ENCODE assay signal across 1 cellular context in the genomic region with DNA sequence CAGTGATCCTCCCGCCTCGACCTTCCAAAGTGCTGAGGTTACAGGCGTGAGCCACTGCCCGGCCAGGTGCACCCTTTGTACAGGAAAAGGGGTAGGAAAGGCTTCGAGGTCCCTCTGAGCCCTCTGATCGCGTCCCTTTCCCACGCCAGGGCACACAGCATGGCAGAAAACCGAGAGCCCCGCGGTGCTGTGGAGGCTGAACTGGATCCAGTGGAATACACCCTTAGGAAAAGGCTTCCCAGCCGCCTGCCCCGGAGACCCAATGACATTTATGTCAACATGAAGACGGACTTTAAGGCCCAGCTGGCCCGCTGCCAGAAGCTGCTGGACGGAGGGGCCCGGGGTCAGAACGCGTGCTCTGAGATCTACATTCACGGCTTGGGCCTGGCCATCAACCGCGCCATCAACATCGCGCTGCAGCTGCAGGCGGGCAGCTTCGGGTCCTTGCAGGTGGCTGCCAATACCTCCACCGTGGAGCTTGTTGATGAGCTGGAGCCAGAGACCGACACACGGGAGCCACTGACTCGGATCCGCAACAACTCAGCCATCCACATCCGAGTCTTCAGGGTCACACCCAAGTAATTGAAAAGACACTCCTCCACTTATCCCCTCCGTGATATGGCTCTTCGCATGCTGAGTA.
TF ChIP-seq lines count a peak whose summit lies in the region.

No MANE protein-coding gene starts in this region.

TF ChIP-seq in HepG2, 621 proteins besides CTCF, POLR2A, EP300 and RAD21 (continued from another document and continues in another):
- TF ChIP-seq CREB3 (CRISPR knock-in tag; IDR thresholded peaks at IDR 0.05), result peak; percentile 65; the same call in 1 of the 2 replicates
- TF ChIP-seq ZNF7 (CRISPR knock-in tag; IDR thresholded peaks at IDR 0.05), result no peak
- no peak for TF ChIP-seq ZNF17 (CRISPR knock-in tag; IDR thresholded peaks at IDR 0.05)
- TF ChIP-seq, protein P1, sequence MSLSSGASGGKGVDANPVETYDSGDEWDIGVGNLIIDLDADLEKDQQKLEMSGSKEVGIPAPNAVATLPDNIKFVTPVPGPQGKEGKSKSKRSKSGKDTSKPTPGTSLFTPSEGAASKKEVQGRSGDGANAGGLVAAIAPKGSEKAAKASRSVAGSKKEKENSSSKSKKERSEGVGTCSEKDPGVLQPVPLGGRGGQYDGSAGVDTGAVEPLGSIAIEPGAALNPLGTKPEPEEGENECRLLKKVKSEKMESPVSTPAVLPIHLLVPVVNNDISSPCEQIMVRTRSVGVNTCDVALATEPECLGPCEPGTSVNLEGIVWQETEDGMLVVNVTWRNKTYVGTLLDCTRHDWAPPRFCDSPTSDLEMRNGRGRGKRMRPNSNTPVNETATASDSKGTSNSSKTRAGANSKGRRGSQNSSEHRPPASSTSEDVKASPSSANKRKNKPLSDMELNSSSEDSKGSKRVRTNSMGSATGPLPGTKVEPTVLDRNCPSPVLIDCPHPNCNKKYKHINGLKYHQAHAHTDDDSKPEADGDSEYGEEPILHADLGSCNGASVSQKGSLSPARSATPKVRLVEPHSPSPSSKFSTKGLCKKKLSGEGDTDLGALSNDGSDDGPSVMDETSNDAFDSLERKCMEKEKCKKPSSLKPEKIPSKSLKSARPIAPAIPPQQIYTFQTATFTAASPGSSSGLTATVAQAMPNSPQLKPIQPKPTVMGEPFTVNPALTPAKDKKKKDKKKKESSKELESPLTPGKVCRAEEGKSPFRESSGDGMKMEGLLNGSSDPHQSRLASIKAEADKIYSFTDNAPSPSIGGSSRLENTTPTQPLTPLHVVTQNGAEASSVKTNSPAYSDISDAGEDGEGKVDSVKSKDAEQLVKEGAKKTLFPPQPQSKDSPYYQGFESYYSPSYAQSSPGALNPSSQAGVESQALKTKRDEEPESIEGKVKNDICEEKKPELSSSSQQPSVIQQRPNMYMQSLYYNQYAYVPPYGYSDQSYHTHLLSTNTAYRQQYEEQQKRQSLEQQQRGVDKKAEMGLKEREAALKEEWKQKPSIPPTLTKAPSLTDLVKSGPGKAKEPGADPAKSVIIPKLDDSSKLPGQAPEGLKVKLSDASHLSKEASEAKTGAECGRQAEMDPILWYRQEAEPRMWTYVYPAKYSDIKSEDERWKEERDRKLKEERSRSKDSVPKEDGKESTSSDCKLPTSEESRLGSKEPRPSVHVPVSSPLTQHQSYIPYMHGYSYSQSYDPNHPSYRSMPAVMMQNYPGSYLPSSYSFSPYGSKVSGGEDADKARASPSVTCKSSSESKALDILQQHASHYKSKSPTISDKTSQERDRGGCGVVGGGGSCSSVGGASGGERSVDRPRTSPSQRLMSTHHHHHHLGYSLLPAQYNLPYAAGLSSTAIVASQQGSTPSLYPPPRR (CRISPR knock-in tag; IDR thresholded peaks at IDR 0.05; ENCODE audit: borderline replicate concordance), result no peak
- no peak for TF ChIP-seq ZNF704 (CRISPR knock-in tag; IDR thresholded peaks at IDR 0.05; ENCODE audit: borderline replicate concordance)
- TF ChIP-seq ZNF121 (CRISPR knock-in tag; IDR thresholded peaks at IDR 0.05), result peak; percentile 86
- TF ChIP-seq SRSF9 (IDR thresholded peaks at IDR 0.05; ENCODE audit: borderline replicate concordance, insufficient read depth, low read depth, low read length, poor library complexity, severe bottlenecking), result no peak
- TF ChIP-seq ZFX (CRISPR knock-in tag; IDR thresholded peaks at IDR 0.05; ENCODE audit: low read depth), result peak; percentile 68; the same call in 1 of the 2 replicates
- peak; percentile 37; the same call in 1 of the 2 replicates for TF ChIP-seq ZMYM3 (CRISPR knock-in tag; IDR thresholded peaks at IDR 0.05)
- 0 out of 2 replicates have a peak, but pooled peaks have one; percentile 27 for TF ChIP-seq SNAPC2 (CRISPR knock-in tag; IDR thresholded peaks at IDR 0.05)
- TF ChIP-seq DNMT3B (CRISPR knock-in tag; conservative IDR thresholded peaks at IDR 0.05), result no peak
- TF ChIP-seq FOXA3 (CRISPR knock-in tag; IDR thresholded peaks at IDR 0.05), result peak; percentile 84
- TF ChIP-seq, protein P2, sequence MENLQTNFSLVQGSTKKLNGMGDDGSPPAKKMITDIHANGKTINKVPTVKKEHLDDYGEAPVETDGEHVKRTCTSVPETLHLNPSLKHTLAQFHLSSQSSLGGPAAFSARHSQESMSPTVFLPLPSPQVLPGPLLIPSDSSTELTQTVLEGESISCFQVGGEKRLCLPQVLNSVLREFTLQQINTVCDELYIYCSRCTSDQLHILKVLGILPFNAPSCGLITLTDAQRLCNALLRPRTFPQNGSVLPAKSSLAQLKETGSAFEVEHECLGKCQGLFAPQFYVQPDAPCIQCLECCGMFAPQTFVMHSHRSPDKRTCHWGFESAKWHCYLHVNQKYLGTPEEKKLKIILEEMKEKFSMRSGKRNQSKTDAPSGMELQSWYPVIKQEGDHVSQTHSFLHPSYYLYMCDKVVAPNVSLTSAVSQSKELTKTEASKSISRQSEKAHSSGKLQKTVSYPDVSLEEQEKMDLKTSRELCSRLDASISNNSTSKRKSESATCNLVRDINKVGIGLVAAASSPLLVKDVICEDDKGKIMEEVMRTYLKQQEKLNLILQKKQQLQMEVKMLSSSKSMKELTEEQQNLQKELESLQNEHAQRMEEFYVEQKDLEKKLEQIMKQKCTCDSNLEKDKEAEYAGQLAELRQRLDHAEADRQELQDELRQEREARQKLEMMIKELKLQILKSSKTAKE (CRISPR knock-in tag; IDR thresholded peaks at IDR 0.05; ENCODE audit: borderline replicate concordance), result no peak
- no peak for TF ChIP-seq KDM3A (CRISPR knock-in tag; IDR thresholded peaks at IDR 0.05; ENCODE audit: low read depth)
- TF ChIP-seq ZNF672 (CRISPR knock-in tag; IDR thresholded peaks at IDR 0.05), result no peak
- TF ChIP-seq ZNF619 (CRISPR knock-in tag; IDR thresholded peaks at IDR 0.05), result 0 out of 2 replicates have a peak, but pooled peaks have one; percentile 24
- TF ChIP-seq, protein P3, sequence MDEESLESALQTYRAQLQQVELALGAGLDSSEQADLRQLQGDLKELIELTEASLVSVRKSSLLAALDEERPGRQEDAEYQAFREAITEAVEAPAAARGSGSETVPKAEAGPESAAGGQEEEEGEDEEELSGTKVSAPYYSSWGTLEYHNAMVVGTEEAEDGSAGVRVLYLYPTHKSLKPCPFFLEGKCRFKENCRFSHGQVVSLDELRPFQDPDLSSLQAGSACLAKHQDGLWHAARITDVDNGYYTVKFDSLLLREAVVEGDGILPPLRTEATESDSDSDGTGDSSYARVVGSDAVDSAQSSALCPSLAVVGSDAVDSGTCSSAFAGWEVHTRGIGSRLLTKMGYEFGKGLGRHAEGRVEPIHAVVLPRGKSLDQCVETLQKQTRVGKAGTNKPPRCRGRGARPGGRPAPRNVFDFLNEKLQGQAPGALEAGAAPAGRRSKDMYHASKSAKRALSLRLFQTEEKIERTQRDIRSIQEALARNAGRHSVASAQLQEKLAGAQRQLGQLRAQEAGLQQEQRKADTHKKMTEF (CRISPR knock-in tag; IDR thresholded peaks at IDR 0.05), result peak; percentile 22; the same call in 1 of the 2 replicates
- 0 out of 2 replicates have a peak, but pooled peaks have one; percentile 28 for TF ChIP-seq FOXJ3 (CRISPR knock-in tag; IDR thresholded peaks at IDR 0.05; ENCODE audit: borderline replicate concordance)
- no peak for TF ChIP-seq ZBTB42 (CRISPR knock-in tag; IDR thresholded peaks at IDR 0.05)
- no peak for TF ChIP-seq KLF6 (CRISPR knock-in tag; IDR thresholded peaks at IDR 0.05)
- no peak for TF ChIP-seq MLXIP (CRISPR knock-in tag; IDR thresholded peaks at IDR 0.05; ENCODE audit: borderline replicate concordance)
- TF ChIP-seq ZNF577 (CRISPR knock-in tag; IDR thresholded peaks at IDR 0.05; ENCODE audit: borderline replicate concordance, low read depth), result no peak
- peak; percentile 70; the same call in 1 of the 2 replicates for TF ChIP-seq NRL (CRISPR knock-in tag; IDR thresholded peaks at IDR 0.05; ENCODE audit: borderline replicate concordance)
- TF ChIP-seq CCAR2 (optimal IDR thresholded peaks at IDR 0.05; ENCODE audit: low read depth, low read length), result no peak
- TF ChIP-seq SRSF4 (IDR thresholded peaks at IDR 0.05; ENCODE audit: low read depth, low read length, poor library complexity, severe bottlenecking), result no peak
- TF ChIP-seq, protein P4, sequence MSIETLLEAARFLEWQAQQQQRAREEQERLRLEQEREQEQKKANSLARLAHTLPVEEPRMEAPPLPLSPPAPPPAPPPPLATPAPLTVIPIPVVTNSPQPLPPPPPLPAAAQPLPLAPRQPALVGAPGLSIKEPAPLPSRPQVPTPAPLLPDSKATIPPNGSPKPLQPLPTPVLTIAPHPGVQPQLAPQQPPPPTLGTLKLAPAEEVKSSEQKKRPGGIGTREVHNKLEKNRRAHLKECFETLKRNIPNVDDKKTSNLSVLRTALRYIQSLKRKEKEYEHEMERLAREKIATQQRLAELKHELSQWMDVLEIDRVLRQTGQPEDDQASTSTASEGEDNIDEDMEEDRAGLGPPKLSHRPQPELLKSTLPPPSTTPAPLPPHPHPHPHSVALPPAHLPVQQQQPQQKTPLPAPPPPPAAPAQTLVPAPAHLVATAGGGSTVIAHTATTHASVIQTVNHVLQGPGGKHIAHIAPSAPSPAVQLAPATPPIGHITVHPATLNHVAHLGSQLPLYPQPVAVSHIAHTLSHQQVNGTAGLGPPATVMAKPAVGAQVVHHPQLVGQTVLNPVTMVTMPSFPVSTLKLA (IDR thresholded peaks at IDR 0.05), result no peak
- TF ChIP-seq FOXO1 (CRISPR knock-in tag; IDR thresholded peaks at IDR 0.05), result no peak
- no peak for TF ChIP-seq ADNP (CRISPR knock-in tag; IDR thresholded peaks at IDR 0.05)
- TF ChIP-seq GFI1 (CRISPR knock-in tag; IDR thresholded peaks at IDR 0.05; ENCODE audit: borderline replicate concordance), result no peak
- TF ChIP-seq HDAC6 (IDR thresholded peaks at IDR 0.05; ENCODE audit: low read depth, low read length), result no peak
- no peak for TF ChIP-seq RFXANK (CRISPR knock-in tag; IDR thresholded peaks at IDR 0.05)
- TF ChIP-seq BRD4 (CRISPR knock-in tag; IDR thresholded peaks at IDR 0.05), result 0 out of 2 replicates have a peak, but pooled peaks have one; percentile 34
- peak; percentile 67; the same call in 1 of the 2 replicates for TF ChIP-seq REPIN1 (CRISPR knock-in tag; IDR thresholded peaks at IDR 0.05; ENCODE audit: borderline replicate concordance, low read depth)
- no peak for TF ChIP-seq RBAK (CRISPR knock-in tag; IDR thresholded peaks at IDR 0.05)
- TF ChIP-seq RXRA (CRISPR knock-in tag; IDR thresholded peaks at IDR 0.05), result peak; percentile 48; the same call in 1 of the 2 replicates
- no peak for TF ChIP-seq ZNF256 (CRISPR knock-in tag; conservative IDR thresholded peaks at IDR 0.05)
- no peak for TF ChIP-seq SMARCE1 (IDR thresholded peaks at IDR 0.05; ENCODE audit: borderline replicate concordance)
- TF ChIP-seq ZNF280B (CRISPR knock-in tag; IDR thresholded peaks at IDR 0.05; ENCODE audit: borderline replicate concordance), result peak; percentile 75
- TF ChIP-seq ZSCAN30 (CRISPR knock-in tag; IDR thresholded peaks at IDR 0.05), result no peak
- peak; percentile 57; the same call in 1 of the 2 replicates for TF ChIP-seq SAFB2 (CRISPR knock-in tag; IDR thresholded peaks at IDR 0.05; ENCODE audit: borderline replicate concordance, low read depth)
- no peak for TF ChIP-seq ZNF761 (CRISPR knock-in tag; conservative IDR thresholded peaks at IDR 0.05)
- TF ChIP-seq HDAC1 (CRISPR knock-in tag; IDR thresholded peaks at IDR 0.05), result peak; percentile 61
- TF ChIP-seq SP1 (IDR thresholded peaks at IDR 0.05), result no peak
- TF ChIP-seq SP1 (CRISPR knock-in tag; IDR thresholded peaks at IDR 0.05), result no peak
- TF ChIP-seq SAP130 (CRISPR knock-in tag; IDR thresholded peaks at IDR 0.05; ENCODE audit: low read depth), result peak; percentile 57; the same call in 1 of the 2 replicates
